ENCODE assay signal across 8 cellular contexts in the genomic region with DNA sequence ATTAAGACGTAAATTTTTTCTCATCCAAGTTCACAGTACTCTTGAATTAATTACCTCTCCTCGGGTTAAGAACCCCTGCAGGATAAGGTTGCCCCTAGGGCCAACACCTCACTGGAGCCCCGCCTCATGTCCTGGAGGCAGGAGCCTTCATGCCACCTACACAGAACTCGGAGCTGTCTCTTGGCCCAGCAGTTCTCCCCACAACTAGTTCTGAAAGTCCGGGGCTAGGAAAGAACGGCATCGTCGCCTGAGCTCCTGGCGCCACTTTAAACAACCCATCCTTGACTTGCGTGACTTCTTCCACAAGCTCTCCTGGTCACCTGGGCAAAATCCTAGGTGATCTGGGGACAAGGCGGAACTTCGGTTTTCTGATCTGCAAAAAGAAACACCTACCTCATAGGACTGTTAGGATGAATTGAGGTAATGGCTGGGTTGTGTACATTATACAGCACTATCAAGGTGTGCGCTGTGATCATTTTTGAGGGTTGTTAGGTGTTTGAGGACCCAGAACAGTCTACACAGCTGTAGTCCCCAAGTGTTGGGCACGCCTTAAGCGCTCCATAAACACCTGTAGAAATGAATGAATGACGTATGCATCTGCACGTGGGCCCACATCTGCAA. TPM values are rescaled to one million over a fixed set of nuclear protein-coding genes. Genes with fewer than 3 reads are reported as not detected.
DNase-seq lines count a peak whose midpoint lies in the region; ATAC-seq and TF ChIP-seq lines count a peak whose summit lies in the region.

No MANE protein-coding gene starts in this region.

- H3K4me2 ChIP-seq in fibroblast of lung (ENCODE audit: extremely low read depth, insufficient read depth, low read length): peak overlapping the region; percentile 41

- DNase-seq in RWPE2 (ENCODE audit: low spot score): no peak
- no peak for DNase-seq in fibroblast of lung (ENCODE audit: low read depth in 2 of 2)
- no peak for DNase-seq in prostate gland (ENCODE audit: low spot score)
- DNase-seq in COR-L47 (lab: John Stamatoyannopoulos, UW): no peak
- no peak for DNase-seq in GM03348 (ENCODE audit: low spot score)
- no peak for DNase-seq in RKO (ENCODE audit: low spot score)
- no peak for DNase-seq in ureter (ENCODE audit: low spot score)

- H4K20me1 ChIP-seq in fibroblast of lung (ENCODE audit: control insufficient read depth, extremely low read depth, insufficient read depth, low read length): no peaks in the 10 kb centered on the region

- H3K27ac ChIP-seq in RWPE2 (ENCODE audit: poor library complexity, severe bottlenecking): peak overlapping the region; percentile 98
- no peak overlapping the region for H3K27ac ChIP-seq in fibroblast of lung (ENCODE audit: insufficient read depth, low read length)
- H3K27ac ChIP-seq in prostate gland: peak overlapping the region; percentile 87 to 90

- H3K36me3 ChIP-seq in ES-I3 (ENCODE audit: insufficient read depth, low read length): no peaks in the 10 kb centered on the region
- H3K36me3 ChIP-seq in RWPE2 (ENCODE audit: low read depth): peaks cover 24% of the 10 kb centered on the region
- no peaks in the 10 kb centered on the region for H3K36me3 ChIP-seq in fibroblast of lung (ENCODE audit: control insufficient read depth, insufficient read depth, low read length)
- H3K36me3 ChIP-seq in prostate gland: no peaks in the 10 kb centered on the region

- ATAC-seq in RWPE2 (ENCODE audit: low read depth): no peak

- H3K4me3 ChIP-seq in RWPE2 (ENCODE audit: severe bottlenecking): peak overlapping the region; percentile 96
- peak overlapping the region in 3 of 4 experiments; percentile 41 to 77 (median 50) for H3K4me3 ChIP-seq in fibroblast of lung (replicated peaks in 1 of 4; ENCODE audit: control extremely low read depth in 1 of 4, insufficient read depth in 1 of 4, low read depth in 3 of 4, low read length in 4 of 4)
- peak overlapping the region; percentile 69 to 89 for H3K4me3 ChIP-seq in prostate gland

- TF ChIP-seq POLR2A in prostate gland (IDR thresholded peaks at IDR 0.05): no peak

- peaks cover 4% of the 10 kb centered on the region for H3K79me2 ChIP-seq in fibroblast of lung (ENCODE audit: control insufficient read depth, insufficient read depth, low read length)

- H3K9ac ChIP-seq in ES-I3 (ENCODE audit: low read depth, low read length) (peak overlapping the region; percentile 85), fibroblast of lung (ENCODE audit: insufficient read depth, low read length) (no peak overlapping the region)

- intact Hi-C loops in prostate gland (cut with DNase I): no loop called here

- H2AFZ ChIP-seq in fibroblast of lung (ENCODE audit: low read length): no peak overlapping the region

- TF ChIP-seq CTCF in RWPE2 (IDR thresholded peaks at IDR 0.05; ENCODE audit: poor library complexity, severe bottlenecking) (no peak), fibroblast of lung (conservative IDR thresholded peaks at IDR 0.05 in 1 of 2, IDR thresholded peaks at IDR 0.05 in 1 of 2; ENCODE audit: low read depth in 1 of 2, low read length in 2 of 2) (no peak), prostate gland (IDR thresholded peaks at IDR 0.05) (no peak)

- H3K4me1 ChIP-seq in ES-I3 (ENCODE audit: insufficient read depth, low read length) (peaks cover 19% of the 10 kb centered on the region), RWPE2 (ENCODE audit: insufficient read depth, poor library complexity, severe bottlenecking) (peaks cover 16% of the 10 kb centered on the region), fibroblast of lung (ENCODE audit: control insufficient read depth, extremely low read depth, insufficient read depth, low read length) (peaks cover 4% of the 10 kb centered on the region), prostate gland (replicated peaks) (no peaks in the 10 kb centered on the region)

- H3K27me3 ChIP-seq in RWPE2 (ENCODE audit: insufficient read depth, poor library complexity, severe bottlenecking) (no peaks in the 10 kb centered on the region), fibroblast of lung (ENCODE audit: control insufficient read depth, insufficient read depth, low read length) (no peaks in the 10 kb centered on the region), prostate gland (replicated peaks; ENCODE audit: insufficient read depth) (no peaks in the 10 kb centered on the region)

- H3K9me3 ChIP-seq in ES-I3 (ENCODE audit: control insufficient read depth, insufficient read depth, low read length) (no peaks in the 10 kb centered on the region), RWPE2 (ENCODE audit: severe bottlenecking) (no peaks in the 10 kb centered on the region), fibroblast of lung (ENCODE audit: control insufficient read depth, insufficient read depth, low read depth, low read length) (no peaks in the 10 kb centered on the region), prostate gland (no peaks in the 10 kb centered on the region)

- 68% methylated on average over 17 of the region's 17 CpGs for WGBS in prostate gland

RNA-seq across cellular contexts. Expression of gene ITGA6, which starts 0.6 kb away (rescaled TPM):
- 2.6 and 19.8 TPM in 2 replicates for total RNA-seq in fibroblast of lung
- 6.4 and 14.9 TPM in 2 replicates for polyA plus RNA-seq in fibroblast of lung
- 13.9 and 25.3 TPM in 2 replicates for polyA plus RNA-seq in fibroblast of lung (2012)
- 2.5 and 13.6 TPM in 2 replicates for polyA minus RNA-seq in fibroblast of lung (ENCODE audit: low replicate concordance)
- total RNA-seq in prostate gland: 100 to 1,000 TPM in 1 of 2 donors, 10 to 100 TPM in 1; 71.7 to 249 TPM
- total RNA-seq in ureter: 109 TPM
